1 cellular context compared by ENCODE assay signal in the genomic region with DNA sequence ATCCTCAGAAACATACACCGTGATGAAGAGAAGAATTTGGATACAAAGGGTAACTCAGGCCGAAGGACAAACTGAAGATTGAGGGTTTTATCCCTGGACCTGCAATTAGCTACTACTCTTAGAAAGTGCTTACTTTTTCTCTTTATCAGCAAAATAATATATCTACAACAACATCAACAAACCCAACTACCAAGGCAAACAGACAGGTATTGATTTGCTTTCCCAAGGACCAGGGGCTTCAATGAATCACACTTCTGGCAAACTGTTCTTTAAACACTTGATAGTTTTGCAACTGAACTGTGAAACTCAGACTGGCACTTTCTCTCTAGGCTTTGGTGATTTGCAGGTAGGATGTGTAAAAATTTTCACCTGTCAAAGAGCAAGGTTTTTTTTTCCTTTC.
TF ChIP-seq lines count a peak whose summit lies in the region.

No MANE protein-coding gene starts in this region.

TF ChIP-seq in HepG2, 621 proteins besides CTCF, POLR2A, EP300 and RAD21 (continued from another document and continues in another):
- TF ChIP-seq IKZF5 (CRISPR knock-in tag; IDR thresholded peaks at IDR 0.05): no peak
- no peak for TF ChIP-seq JDP2 (CRISPR knock-in tag; IDR thresholded peaks at IDR 0.05; ENCODE audit: borderline replicate concordance)
- TF ChIP-seq ZNF598 (CRISPR knock-in tag; IDR thresholded peaks at IDR 0.05; ENCODE audit: borderline replicate concordance): no peak
- TF ChIP-seq ZBTB21 (CRISPR knock-in tag; IDR thresholded peaks at IDR 0.05): no peak
- TF ChIP-seq CCAR2 (optimal IDR thresholded peaks at IDR 0.05; ENCODE audit: low read depth, low read length): no peak
- no peak for TF ChIP-seq ZNF138 (CRISPR knock-in tag; IDR thresholded peaks at IDR 0.05; ENCODE audit: low read depth)
- no peak for TF ChIP-seq EED (CRISPR knock-in tag; IDR thresholded peaks at IDR 0.05)
- no peak for TF ChIP-seq ZNF83 (CRISPR knock-in tag; IDR thresholded peaks at IDR 0.05; ENCODE audit: borderline replicate concordance)
- no peak for TF ChIP-seq SAFB2 (CRISPR knock-in tag; IDR thresholded peaks at IDR 0.05; ENCODE audit: borderline replicate concordance, low read depth)
- TF ChIP-seq IRF2 (CRISPR knock-in tag; IDR thresholded peaks at IDR 0.05): no peak
- TF ChIP-seq NCOA5 (CRISPR knock-in tag; IDR thresholded peaks at IDR 0.05): no peak
- no peak for TF ChIP-seq ZNF34 (CRISPR knock-in tag; IDR thresholded peaks at IDR 0.05; ENCODE audit: borderline replicate concordance)
- no peak for TF ChIP-seq MAFG (CRISPR knock-in tag; IDR thresholded peaks at IDR 0.05)
- TF ChIP-seq RARG (CRISPR knock-in tag; IDR thresholded peaks at IDR 0.05; ENCODE audit: low read depth): no peak
- no peak for TF ChIP-seq PHF20 (CRISPR knock-in tag; IDR thresholded peaks at IDR 0.05)
- no peak for TF ChIP-seq NR2C2 (CRISPR knock-in tag; IDR thresholded peaks at IDR 0.05; ENCODE audit: borderline replicate concordance)
- no peak for TF ChIP-seq RXRA (CRISPR knock-in tag; IDR thresholded peaks at IDR 0.05)
- no peak for TF ChIP-seq ZNF777 (CRISPR knock-in tag; IDR thresholded peaks at IDR 0.05)
- TF ChIP-seq, protein P1, sequence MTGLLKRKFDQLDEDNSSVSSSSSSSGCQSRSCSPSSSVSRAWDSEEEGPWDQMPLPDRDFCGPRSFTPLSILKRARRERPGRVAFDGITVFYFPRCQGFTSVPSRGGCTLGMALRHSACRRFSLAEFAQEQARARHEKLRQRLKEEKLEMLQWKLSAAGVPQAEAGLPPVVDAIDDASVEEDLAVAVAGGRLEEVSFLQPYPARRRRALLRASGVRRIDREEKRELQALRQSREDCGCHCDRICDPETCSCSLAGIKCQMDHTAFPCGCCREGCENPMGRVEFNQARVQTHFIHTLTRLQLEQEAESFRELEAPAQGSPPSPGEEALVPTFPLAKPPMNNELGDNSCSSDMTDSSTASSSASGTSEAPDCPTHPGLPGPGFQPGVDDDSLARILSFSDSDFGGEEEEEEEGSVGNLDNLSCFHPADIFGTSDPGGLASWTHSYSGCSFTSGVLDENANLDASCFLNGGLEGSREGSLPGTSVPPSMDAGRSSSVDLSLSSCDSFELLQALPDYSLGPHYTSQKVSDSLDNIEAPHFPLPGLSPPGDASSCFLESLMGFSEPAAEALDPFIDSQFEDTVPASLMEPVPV (CRISPR knock-in tag; IDR thresholded peaks at IDR 0.05): no peak
- no peak for TF ChIP-seq ZNF17 (CRISPR knock-in tag; IDR thresholded peaks at IDR 0.05)
- peak; percentile 86 for TF ChIP-seq ONECUT2 (CRISPR knock-in tag; IDR thresholded peaks at IDR 0.05)
- TF ChIP-seq ETS1 (CRISPR knock-in tag; IDR thresholded peaks at IDR 0.05): no peak
- no peak for TF ChIP-seq NCOA2 (CRISPR knock-in tag; IDR thresholded peaks at IDR 0.05)
- TF ChIP-seq, protein P2, sequence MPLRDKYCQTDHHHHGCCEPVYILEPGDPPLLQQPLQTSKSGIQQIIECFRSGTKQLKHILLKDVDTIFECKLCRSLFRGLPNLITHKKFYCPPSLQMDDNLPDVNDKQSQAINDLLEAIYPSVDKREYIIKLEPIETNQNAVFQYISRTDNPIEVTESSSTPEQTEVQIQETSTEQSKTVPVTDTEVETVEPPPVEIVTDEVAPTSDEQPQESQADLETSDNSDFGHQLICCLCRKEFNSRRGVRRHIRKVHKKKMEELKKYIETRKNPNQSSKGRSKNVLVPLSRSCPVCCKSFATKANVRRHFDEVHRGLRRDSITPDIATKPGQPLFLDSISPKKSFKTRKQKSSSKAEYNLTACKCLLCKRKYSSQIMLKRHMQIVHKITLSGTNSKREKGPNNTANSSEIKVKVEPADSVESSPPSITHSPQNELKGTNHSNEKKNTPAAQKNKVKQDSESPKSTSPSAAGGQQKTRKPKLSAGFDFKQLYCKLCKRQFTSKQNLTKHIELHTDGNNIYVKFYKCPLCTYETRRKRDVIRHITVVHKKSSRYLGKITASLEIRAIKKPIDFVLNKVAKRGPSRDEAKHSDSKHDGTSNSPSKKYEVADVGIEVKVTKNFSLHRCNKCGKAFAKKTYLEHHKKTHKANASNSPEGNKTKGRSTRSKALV (CRISPR knock-in tag; IDR thresholded peaks at IDR 0.05): no peak
- no peak for TF ChIP-seq ZFP41 (CRISPR knock-in tag; IDR thresholded peaks at IDR 0.05; ENCODE audit: borderline replicate concordance)
- no peak for TF ChIP-seq ZFP37 (CRISPR knock-in tag; IDR thresholded peaks at IDR 0.05; ENCODE audit: borderline replicate concordance)
- no peak for TF ChIP-seq ZFP1 (CRISPR knock-in tag; IDR thresholded peaks at IDR 0.05)
- TF ChIP-seq SRSF9 (IDR thresholded peaks at IDR 0.05; ENCODE audit: borderline replicate concordance, insufficient read depth, low read depth, low read length, poor library complexity, severe bottlenecking): no peak
- TF ChIP-seq NPAS2 (CRISPR knock-in tag; IDR thresholded peaks at IDR 0.05; ENCODE audit: borderline replicate concordance): no peak
- TF ChIP-seq ATF7-NPFF (CRISPR knock-in tag; IDR thresholded peaks at IDR 0.05; ENCODE audit: low read depth): no peak
- TF ChIP-seq ETV5 (CRISPR knock-in tag; IDR thresholded peaks at IDR 0.05; ENCODE audit: borderline replicate concordance): no peak
- TF ChIP-seq ZZZ3 (CRISPR knock-in tag; IDR thresholded peaks at IDR 0.05; ENCODE audit: borderline replicate concordance): no peak
- peak; percentile 62 for TF ChIP-seq TCF7 (IDR thresholded peaks at IDR 0.05; ENCODE audit: low read depth)
- no peak for TF ChIP-seq HDAC2 (CRISPR knock-in tag; IDR thresholded peaks at IDR 0.05)
- TF ChIP-seq HNF4G (IDR thresholded peaks at IDR 0.05; ENCODE audit: borderline replicate concordance, low read depth, low read length): no peak
- TF ChIP-seq HNF4G (CRISPR knock-in tag; IDR thresholded peaks at IDR 0.05; ENCODE audit: borderline replicate concordance, low read depth): no peak
- 0 out of 2 replicates have a peak, but pooled peaks have one; percentile 19 for TF ChIP-seq MED1 (CRISPR knock-in tag; IDR thresholded peaks at IDR 0.05)
- TF ChIP-seq ERF (CRISPR knock-in tag; IDR thresholded peaks at IDR 0.05): no peak
- TF ChIP-seq MAFK (conservative IDR thresholded peaks at IDR 0.05 in 1 of 2, IDR thresholded peaks at IDR 0.05 in 1 of 2; ENCODE audit: low read length in 2 of 2): peak; percentile 96
- TF ChIP-seq, protein P3, sequence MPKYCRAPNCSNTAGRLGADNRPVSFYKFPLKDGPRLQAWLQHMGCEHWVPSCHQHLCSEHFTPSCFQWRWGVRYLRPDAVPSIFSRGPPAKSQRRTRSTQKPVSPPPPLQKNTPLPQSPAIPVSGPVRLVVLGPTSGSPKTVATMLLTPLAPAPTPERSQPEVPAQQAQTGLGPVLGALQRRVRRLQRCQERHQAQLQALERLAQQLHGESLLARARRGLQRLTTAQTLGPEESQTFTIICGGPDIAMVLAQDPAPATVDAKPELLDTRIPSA (CRISPR knock-in tag; IDR thresholded peaks at IDR 0.05; ENCODE audit: borderline replicate concordance): no peak
- peak; percentile 69; the same call in 1 of the 2 replicates for TF ChIP-seq FOXJ3 (CRISPR knock-in tag; IDR thresholded peaks at IDR 0.05; ENCODE audit: borderline replicate concordance)
- TF ChIP-seq ZNF747 (CRISPR knock-in tag; IDR thresholded peaks at IDR 0.05; ENCODE audit: borderline replicate concordance): no peak
- TF ChIP-seq CERS6 (CRISPR knock-in tag; IDR thresholded peaks at IDR 0.05): no peak
- TF ChIP-seq, protein P4, sequence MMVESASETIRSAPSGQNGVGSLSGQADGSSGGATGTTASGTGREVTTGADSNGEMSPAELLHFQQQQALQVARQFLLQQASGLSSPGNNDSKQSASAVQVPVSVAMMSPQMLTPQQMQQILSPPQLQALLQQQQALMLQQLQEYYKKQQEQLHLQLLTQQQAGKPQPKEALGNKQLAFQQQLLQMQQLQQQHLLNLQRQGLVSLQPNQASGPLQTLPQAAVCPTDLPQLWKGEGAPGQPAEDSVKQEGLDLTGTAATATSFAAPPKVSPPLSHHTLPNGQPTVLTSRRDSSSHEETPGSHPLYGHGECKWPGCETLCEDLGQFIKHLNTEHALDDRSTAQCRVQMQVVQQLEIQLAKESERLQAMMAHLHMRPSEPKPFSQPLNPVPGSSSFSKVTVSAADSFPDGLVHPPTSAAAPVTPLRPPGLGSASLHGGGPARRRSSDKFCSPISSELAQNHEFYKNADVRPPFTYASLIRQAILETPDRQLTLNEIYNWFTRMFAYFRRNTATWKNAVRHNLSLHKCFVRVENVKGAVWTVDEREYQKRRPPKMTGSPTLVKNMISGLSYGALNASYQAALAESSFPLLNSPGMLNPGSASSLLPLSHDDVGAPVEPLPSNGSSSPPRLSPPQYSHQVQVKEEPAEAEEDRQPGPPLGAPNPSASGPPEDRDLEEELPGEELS (CRISPR knock-in tag; IDR thresholded peaks at IDR 0.05): peak; percentile 63
- no peak for TF ChIP-seq ZNF331 (CRISPR knock-in tag; IDR thresholded peaks at IDR 0.05)
- TF ChIP-seq JUNB (CRISPR knock-in tag; IDR thresholded peaks at IDR 0.05; ENCODE audit: borderline replicate concordance): 0 out of 2 replicates have a peak, but pooled peaks have one; percentile 17
- TF ChIP-seq GTF3A (CRISPR knock-in tag; conservative IDR thresholded peaks at IDR 0.05): no peak
- no peak for TF ChIP-seq KIAA2018 (CRISPR knock-in tag; IDR thresholded peaks at IDR 0.05; ENCODE audit: borderline replicate concordance)
- TF ChIP-seq ZNF3 (CRISPR knock-in tag; IDR thresholded peaks at IDR 0.05): no peak
- TF ChIP-seq NBN (conservative IDR thresholded peaks at IDR 0.05): no peak
- TF ChIP-seq NFRKB (IDR thresholded peaks at IDR 0.05): no peak
- no peak for TF ChIP-seq ZFP90 (CRISPR knock-in tag; IDR thresholded peaks at IDR 0.05; ENCODE audit: borderline replicate concordance)
